Comparison of ENCODE assay signal across 9 cellular contexts in genomic region chr6:31548423-31548873, GRCh38. TPM values are rescaled to one million over a fixed set of nuclear protein-coding genes. Genes with fewer than 3 reads are reported as not detected.
A peak's percentile ranks its signal among the peaks of the same experiment; 100 is the strongest.
DNase-seq lines count a peak whose midpoint lies in the region; ATAC-seq and TF ChIP-seq lines count a peak whose summit lies in the region.
"Had no signal": no experiment of that assay in that cellular context is flagged by ENCODE, and none has a peak within 500 bp of the region (broad histone marks: within the 10 kb centered on the region; RNA-seq: fewer than 3 reads in every experiment).

No MANE protein-coding gene starts in this region.

- H2AFZ ChIP-seq in MM.1S (ENCODE audit: low read length) = no peak overlapping the region

- H3K36me3 Mint-ChIP-seq in nephron (ENCODE audit: low read depth) = peaks cover 28% of the 10 kb centered on the region

- H3K9ac ChIP-seq in MM.1S (ENCODE audit: low read length) = no peak overlapping the region

- H3K4me1 Mint-ChIP-seq in nephron = peaks cover 34% of the 10 kb centered on the region

- no peak for ATAC-seq in GM19463 (IDR thresholded peaks at IDR 0.05; ENCODE audit: unreplicated experiment)

- no peak for TF ChIP-seq POLR2A in lower leg skin (IDR thresholded peaks at IDR 0.05)

- intact Hi-C loops in lower leg skin (cut with DNase I; ENCODE audit: low total_unique reads) = loop anchor here (5.0 kb wide), 1 partner anchor 49 kb away; no protein-coding TSS in a partner anchor

- H3K27ac Mint-ChIP-seq in nephron = peak overlapping the region in 2 of 3 experiments; percentile 40 to 89

- no peaks in the 10 kb centered on the region for H3K27me3 ChIP-seq in BJ (ENCODE audit: control insufficient read depth, insufficient read depth, low read length)
- H3K27me3 ChIP-seq in MM.1S (replicated peaks; ENCODE audit: insufficient read depth, low read length) = no peaks in the 10 kb centered on the region

- H3K36me3 ChIP-seq in BJ (ENCODE audit: control insufficient read depth, insufficient read depth, low read length) (peaks cover 3% of the 10 kb centered on the region; the same call in 1 of the 2 replicates), MM.1S (replicated peaks; ENCODE audit: insufficient read depth, low read length) (no peaks in the 10 kb centered on the region)

- peak overlapping the region; percentile 67; the same call in 1 of the 2 replicates for H3K4me2 ChIP-seq in MM.1S (ENCODE audit: low read depth, low read length)

- WGBS in lower leg skin, 2 donors = 98 to 99% methylated on average over 3 of the region's 3 CpGs

- H3K9me3 Mint-ChIP-seq in nephron = no peaks in the 10 kb centered on the region

- no peak for DNase-seq in BJ (ENCODE audit: low read depth)
- no peak for DNase-seq in MM.1S
- DNase-seq in lower leg skin (ENCODE audit: low spot score in 2 of 2) = no peak
- no peak for DNase-seq in NAMALWA (ENCODE audit: low spot score)
- no peak for DNase-seq in SIG-M5 (lab: John Stamatoyannopoulos, UW)

- CTCF ChIA-PET in BJ (lab: Yijun Ruan, JAX) = interaction anchor here (1.2 to 17.0 kb wide), 5 partner anchors 11 to 61 kb away, joined by 3 to 433 read pairs (median 15); partner anchors contain the start of genes LST1, LTB, NCR3 and TNF

- H3K27me3 Mint-ChIP-seq in nephron (ENCODE audit: low read depth) = no peaks in the 10 kb centered on the region

- no peaks in the 10 kb centered on the region for H4K20me1 ChIP-seq in MM.1S (ENCODE audit: insufficient read depth, low read length)

- H3K4me3 ChIP-seq in BJ (ENCODE audit: low read depth, low read length) (peak overlapping the region; percentile 50), MM.1S (ENCODE audit: low read length) (no peak overlapping the region), lower leg skin (ENCODE audit: low read depth, poor library complexity, severe bottlenecking) (no peak overlapping the region)

- H3F3A ChIP-seq in MM.1S (ENCODE audit: insufficient read depth, low read length) = 0 out of 2 replicates have a peak, but pooled peaks cover 7% of the 10 kb centered on the region

- TF ChIP-seq CTCF in BJ (IDR thresholded peaks at IDR 0.05; ENCODE audit: insufficient read depth, low read depth, low read length) = no peak
- no peak for TF ChIP-seq CTCF in MM.1S (IDR thresholded peaks at IDR 0.05; ENCODE audit: low read length)
- no peak for TF ChIP-seq CTCF in nephron (IDR thresholded peaks at IDR 0.05; ENCODE audit: unreplicated experiment in 3 of 3)
- no peak for TF ChIP-seq CTCF in lower leg skin (IDR thresholded peaks at IDR 0.05)

- no peak overlapping the region for H3K27ac ChIP-seq in MM.1S (ENCODE audit: low read length)
- H3K27ac ChIP-seq in cingulate gyrus (ENCODE audit: low read depth, low read length) = peak overlapping the region; percentile 83

- no peaks in the 10 kb centered on the region for H3K9me3 ChIP-seq in MM.1S (replicated peaks; ENCODE audit: insufficient read depth, low read length)

- H3K9me2 ChIP-seq in MM.1S (replicated peaks; ENCODE audit: insufficient read depth, low read length) = no peaks in the 10 kb centered on the region

- peaks cover 6% of the 10 kb centered on the region for H3K79me2 ChIP-seq in MM.1S (ENCODE audit: low read length)

- peak overlapping the region; percentile 73 to 89 (median 83) for H3K4me3 Mint-ChIP-seq in nephron

- peaks cover 9% of the 10 kb centered on the region for H3K4me1 ChIP-seq in MM.1S (ENCODE audit: low read length)

- POLR2A ChIA-PET in BJ (lab: Charles Lee) = interaction anchor here (0.5 kb wide), 1 partner anchor 380 kb away, joined by 16 read pairs; no protein-coding TSS in a partner anchor

RNA-seq across cellular contexts. Expression of gene NFKBIL1, which starts 1.0 kb away (rescaled TPM):
- polyA plus RNA-seq in BJ (2011; rRNA removed) = 10.8 and 13.6 TPM in 2 replicates
- 5.4 and 6.6 TPM in 2 replicates for polyA minus RNA-seq in BJ (2011; rRNA and poly(A)+ RNA removed)
- 10 to 100 TPM; 25.2 to 44.4 (median 28.5) TPM for total RNA-seq in lower leg skin

RNA-seq across cellular contexts. Expression of gene ATP6V1G2, which starts 2.0 kb away (rescaled TPM):
- polyA plus RNA-seq in BJ (2011; rRNA removed) = 2.7 and 3.6 TPM in 2 replicates
- polyA minus RNA-seq in BJ (2011; rRNA and poly(A)+ RNA removed) = 0.36 and 1.1 TPM in 2 replicates
- total RNA-seq in lower leg skin = 1 to 10 TPM in 1 of 4 donors, under 1 TPM in 1, not detected in 2; 0.46 to 1.3 TPM

RNA-seq across cellular contexts. Expression of gene DDX39B, which starts 6.6 kb away (rescaled TPM):
- 412 and 584 TPM in 2 replicates for polyA plus RNA-seq in BJ (2011; rRNA removed)
- 531 and 787 TPM in 2 replicates for polyA minus RNA-seq in BJ (2011; rRNA and poly(A)+ RNA removed)
- total RNA-seq in lower leg skin = 100 to 1,000 TPM; 176 to 355 (median 238) TPM

RNA-seq across cellular contexts. Expression of gene MCCD1, which starts 19.7 kb away (rescaled TPM):
- polyA plus RNA-seq in BJ (2011; rRNA removed) = not detected in 2 replicates
- polyA minus RNA-seq in BJ (2011; rRNA and poly(A)+ RNA removed) = not detected in 2 replicates
- not detected for total RNA-seq in lower leg skin
- total RNA-seq: right cardiac atrium had no signal
- polyA plus RNA-seq: right cardiac atrium had no signal

RNA-seq across cellular contexts. Expression of gene LTA, which starts 23.6 kb away (rescaled TPM):
- not detected in 2 replicates for polyA plus RNA-seq in BJ (2011; rRNA removed)
- polyA minus RNA-seq in BJ (2011; rRNA and poly(A)+ RNA removed) = not detected in 2 replicates
- total RNA-seq in lower leg skin = not detected
- total RNA-seq: right cardiac atrium had no signal
